Comparison of ENCODE assay signal across 18 cellular contexts in the genomic region with DNA sequence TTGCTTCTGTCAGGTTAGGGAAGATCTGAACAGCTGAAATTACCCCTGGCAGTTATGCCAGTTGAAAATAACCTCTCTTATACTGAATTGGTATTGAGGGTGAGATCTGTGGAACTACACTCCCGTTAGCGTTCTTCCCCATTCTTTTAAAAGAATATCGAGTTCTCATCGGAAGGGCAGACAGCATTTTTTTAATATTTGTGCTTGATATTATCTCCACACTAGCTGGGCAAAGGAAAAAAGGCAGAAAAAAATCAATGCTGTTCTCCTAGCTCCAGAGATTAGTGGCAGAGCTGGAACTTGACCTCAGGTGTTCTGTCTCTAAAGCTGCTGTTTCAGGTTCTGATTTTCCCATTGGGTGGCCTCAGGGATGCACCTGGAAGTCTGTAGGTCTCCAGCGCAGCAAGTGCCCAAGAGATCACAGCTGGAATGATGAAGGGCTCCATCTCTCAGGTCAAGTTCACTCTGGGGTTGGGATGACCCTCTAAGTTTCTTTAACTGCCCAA.
DNase-seq lines count a peak whose midpoint lies in the region; ATAC-seq, FAIRE-seq and TF ChIP-seq lines count a peak whose summit lies in the region.
"Had no signal": no experiment of that assay in that cellular context is flagged by ENCODE, and none has a peak within 500 bp of the region (broad histone marks: within the 10 kb centered on the region; RNA-seq: fewer than 3 reads in every experiment).

No MANE protein-coding gene starts in this region.

- CTCF ChIA-PET in HepG2 (lab: Yijun Ruan, JAX; ENCODE audit: low intra/inter-chr PET ratio, low total read pairs) (no interaction called here), T-cell (lab: Charles Lee) (interaction anchor here (0.5 to 1.7 kb wide), 4 partner anchors 49 to 247 kb away, joined by 4 to 5 read pairs (median 5); no protein-coding TSS in a partner anchor)

- H3K9ac ChIP-seq in HepG2 (ENCODE audit: insufficient read depth, low read depth, low read length) = no peak overlapping the region
- H3K9ac ChIP-seq: GM23248 had no signal

- H3K27ac Mint-ChIP-seq in T-cell (peak overlapping the region; percentile 31 to 55), naive B cell (peak overlapping the region in 5 of 6 donors; percentile 10 to 87 (median 19))

- H3K9me3 ChIP-seq in right lobe of liver (no peaks in the 10 kb centered on the region), HepG2 (ENCODE audit: low read length) (peaks cover under 1% of the 10 kb centered on the region; the same call in 1 of the 2 replicates), lower lobe of right lung (no peaks in the 10 kb centered on the region)

- no peaks in the 10 kb centered on the region for H3K9me3 Mint-ChIP-seq in T-cell
- H3K9me3 Mint-ChIP-seq in naive B cell = no peaks in the 10 kb centered on the region

- H3K4me1 Mint-ChIP-seq in T-cell = peaks cover 28 to 34% (median 28%) of the 10 kb centered on the region in 3 donors
- H3K4me1 Mint-ChIP-seq in naive B cell = peaks cover 3 to 17% (median 15%) of the 10 kb centered on the region in 3 donors

- H3K36me3 Mint-ChIP-seq in T-cell (peaks cover 81% of the 10 kb centered on the region), naive B cell (peaks cover 30 to 33% of the 10 kb centered on the region in 2 donors)

- DNase-seq in right lobe of liver = no peak
- no peak for DNase-seq in HepG2 (ENCODE audit: low spot score)
- DNase-seq in T-cell = no peak
- DNase-seq in naive B cell = no peak
- DNase-seq in stimulated activated naive CD4-positive, alpha-beta T cell (lab: John Stamatoyannopoulos, UW) = no peak
- no peak for DNase-seq in stimulated activated naive CD4-positive, alpha-beta T cell treated with Interleukin-2 at 50 U/mL for 16 hours (lab: John Stamatoyannopoulos, UW)
- DNase-seq in lower lobe of right lung = no peak
- DNase-seq: BE2C; DMS 273 treated with DMSO at 0.1 percent for 48 hours; GM23248; NCI-H1048; NCI-H146; NCI-H2081 treated with DMSO at 0.1 percent for 48 hours; NCI-H526; NK-92 treated with Interleukin-12 subunit alpha and Interleukin-12 subunit beta, amount 100 ng/mL, for 24 hours; OCI-M1 had no signal

- no peak overlapping the region for H2AFZ ChIP-seq in HepG2 (ENCODE audit: low read length)
- H2AFZ ChIP-seq: GM23248 had no signal

- no peak overlapping the region for H3K4me2 ChIP-seq in HepG2 (ENCODE audit: low read depth, low read length)

- H3K27ac ChIP-seq in right lobe of liver = no peak overlapping the region
- H3K27ac ChIP-seq in HepG2 (ENCODE audit: extremely low read length, insufficient read depth, low read length) = no peak overlapping the region
- H3K27ac ChIP-seq in lower lobe of right lung = no peak overlapping the region
- H3K27ac ChIP-seq: GM23248 had no signal

- 28% methylated on average over 4 of the region's 5 CpGs for WGBS in right lobe of liver (ENCODE audit: insufficient coverage, low coverage, low lambda C conversion rate, missing lambda C conversion rate)
- WGBS in HepG2 (ENCODE audit: low lambda C conversion rate) = 96% methylated on average over 5 of the region's 5 CpGs

- H3K4me1 ChIP-seq in right lobe of liver (peaks cover 0 to 7% (median 0%) of the 10 kb centered on the region in 4 donors), HepG2 (ENCODE audit: insufficient read depth, low read length) (no peaks in the 10 kb centered on the region), lower lobe of right lung (no peaks in the 10 kb centered on the region)
- H3K4me1 ChIP-seq: BE2C had no signal

- no TSS peak for BruUV-seq in HepG2 (replicated peaks; lab: Mats Ljungman, UMichigan)

- ATAC-seq in right lobe of liver (peak; percentile 32 to 60 (median 41)), HepG2 (no peak), T-cell (replicated peaks in 1 of 4) (no peak), naive B cell (ENCODE audit: low read depth in 2 of 2) (no peak), lower lobe of right lung (no peak)
- ATAC-seq: K562 had no signal

- TF ChIP-seq EP300 in HepG2 (IDR thresholded peaks at IDR 0.05; ENCODE audit: low read depth in 2 of 2, low read length in 2 of 2) (no peak), HepG2 (CRISPR knock-in tag; IDR thresholded peaks at IDR 0.05; ENCODE audit: borderline replicate concordance) (no peak)

- H4K20me1 ChIP-seq in HepG2 (ENCODE audit: insufficient read depth, low read length) = no peaks in the 10 kb centered on the region

- TF ChIP-seq CTCF in right lobe of liver (IDR thresholded peaks at IDR 0.05) (no peak), HepG2 (CRISPR knock-in tag; IDR thresholded peaks at IDR 0.05) (no peak), lower lobe of right lung (IDR thresholded peaks at IDR 0.05) (no peak)

- intact Hi-C loops in right lobe of liver (cut with DNase I) (no loop called here), HepG2 (cut with micrococcal nuclease; ENCODE audit: unreplicated experiment) (no loop called here), lower lobe of right lung (cut with DNase I) (no loop called here)

- H3K4me3 ChIP-seq in right lobe of liver (no peak overlapping the region), HepG2 (replicated peaks in 1 of 3; ENCODE audit: insufficient read depth in 1 of 3, low read depth in 2 of 3, low read length in 3 of 3) (no peak overlapping the region), lower lobe of right lung (no peak overlapping the region)
- H3K4me3 ChIP-seq: GM23248, K562 had no signal

- no peaks in the 10 kb centered on the region for H3K79me2 ChIP-seq in HepG2 (ENCODE audit: insufficient read depth, low read length)

- FAIRE-seq in HepG2 (lab: Jason Lieb, UNC) = no peak
- FAIRE-seq: HTR-8/SVneo, K562 had no signal

- no peak overlapping the region for H3K4me3 Mint-ChIP-seq in T-cell
- no peak overlapping the region for H3K4me3 Mint-ChIP-seq in naive B cell

- H3K27me3 ChIP-seq in right lobe of liver (no peaks in the 10 kb centered on the region), HepG2 (ENCODE audit: control insufficient read depth in 1 of 2, insufficient read depth in 2 of 2, low read length in 2 of 2) (no peaks in the 10 kb centered on the region), lower lobe of right lung (ENCODE audit: low read depth) (no peaks in the 10 kb centered on the region)
- H3K27me3 ChIP-seq: BE2C had no signal

- POLR2A ChIA-PET in HepG2 (lab: Yijun Ruan, JAX) (no interaction called here), T-cell (lab: Charles Lee) (interaction anchor here (0.7 kb wide), 2 partner anchors 61 to 69 kb away, joined by 3 to 9 read pairs; no protein-coding TSS in a partner anchor)

- TF ChIP-seq POLR2A in right lobe of liver (IDR thresholded peaks at IDR 0.05) (no peak), HepG2 (IDR thresholded peaks at IDR 0.05; ENCODE audit: insufficient read depth in 1 of 2, low read depth in 2 of 2, low read length in 2 of 2) (no peak)

- H3K27me3 Mint-ChIP-seq in T-cell (no peaks in the 10 kb centered on the region), naive B cell (no peaks in the 10 kb centered on the region)

- in situ Hi-C loops in HepG2 (cut with HindIII; ENCODE audit: extremely low pct_ligation_motif_present, low pct_unique_long_range_greater_than_20kb) = no loop called here

- peaks cover 0 to 8% (median under 1%) of the 10 kb centered on the region in 4 donors for H3K36me3 ChIP-seq in right lobe of liver
- peaks cover 23 to 84% of the 10 kb centered on the region in 2 experiments for H3K36me3 ChIP-seq in HepG2 (replicated peaks in 1 of 2; ENCODE audit: control insufficient read depth in 1 of 2, insufficient read depth in 2 of 2, low read length in 2 of 2)
- peaks cover 74% of the 10 kb centered on the region for H3K36me3 ChIP-seq in lower lobe of right lung

- no peak for TF ChIP-seq RAD21 in HepG2 (CRISPR knock-in tag; IDR thresholded peaks at IDR 0.05)

TF ChIP-seq in HepG2, 621 proteins besides CTCF, POLR2A, EP300 and RAD21:
- TF ChIP-seq, protein P1, sequence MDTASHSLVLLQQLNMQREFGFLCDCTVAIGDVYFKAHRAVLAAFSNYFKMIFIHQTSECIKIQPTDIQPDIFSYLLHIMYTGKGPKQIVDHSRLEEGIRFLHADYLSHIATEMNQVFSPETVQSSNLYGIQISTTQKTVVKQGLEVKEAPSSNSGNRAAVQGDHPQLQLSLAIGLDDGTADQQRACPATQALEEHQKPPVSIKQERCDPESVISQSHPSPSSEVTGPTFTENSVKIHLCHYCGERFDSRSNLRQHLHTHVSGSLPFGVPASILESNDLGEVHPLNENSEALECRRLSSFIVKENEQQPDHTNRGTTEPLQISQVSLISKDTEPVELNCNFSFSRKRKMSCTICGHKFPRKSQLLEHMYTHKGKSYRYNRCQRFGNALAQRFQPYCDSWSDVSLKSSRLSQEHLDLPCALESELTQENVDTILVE (CRISPR knock-in tag; IDR thresholded peaks at IDR 0.05) = no peak
- TF ChIP-seq NRL (CRISPR knock-in tag; IDR thresholded peaks at IDR 0.05; ENCODE audit: borderline replicate concordance) (no peak), DR1 (CRISPR knock-in tag; IDR thresholded peaks at IDR 0.05) (no peak), SP1 (IDR thresholded peaks at IDR 0.05) (no peak), SP1 (CRISPR knock-in tag; IDR thresholded peaks at IDR 0.05) (no peak)
TF ChIP-seq in HepG2: peak in this region for 0.

Comparison
In these comparisons a context has a peak if more than half of its experiments do, and no peak if none do; other contexts are left out.
1. ATAC-seq: peak in right lobe of liver (4 of 4); none in HepG2 (single experiment), T-cell (0 of 4), naive B cell (0 of 2) and lower lobe of right lung (0 of 2).